ENCODE assay signal across 8 cellular contexts in the genomic region with DNA sequence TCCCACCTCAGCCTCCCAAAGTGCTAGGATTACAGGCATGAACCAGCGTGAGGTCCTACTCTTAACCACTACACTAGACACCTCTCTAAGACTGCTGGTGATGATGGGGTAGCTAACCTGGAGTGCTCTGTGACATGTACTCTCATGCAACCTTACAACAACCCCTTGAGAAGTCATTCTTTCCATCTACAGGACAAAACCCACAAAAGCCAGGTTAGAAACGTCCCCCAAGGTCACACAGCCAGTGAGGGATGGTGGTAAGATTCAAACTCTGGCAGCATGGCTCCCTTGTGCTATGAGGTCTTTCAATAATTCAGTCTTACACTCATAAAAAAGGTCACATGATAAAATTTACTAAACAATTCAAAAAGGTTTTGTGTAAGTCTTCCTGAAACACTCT.
DNase-seq lines count a peak whose midpoint lies in the region; ATAC-seq and TF ChIP-seq lines count a peak whose summit lies in the region.

No MANE protein-coding gene starts in this region.

- H3K4me3 ChIP-seq in ACC112 (ENCODE audit: low read depth, low read length), result peak overlapping the region; percentile 80
- H3K4me3 ChIP-seq in mammary epithelial cell (replicated peaks in 1 of 3; ENCODE audit: insufficient read depth in 1 of 3, low read depth in 2 of 3, low read length in 3 of 3), result peak overlapping the region; percentile 30 to 86 (median 77)

- peaks cover 6% of the 10 kb centered on the region for H3K27me3 Mint-ChIP-seq in nephron progenitor cell (ENCODE audit: low read depth, poor library complexity)

- no peak overlapping the region for H3K9ac ChIP-seq in mammary epithelial cell (ENCODE audit: insufficient read depth, low read length)

- 79% methylated on average over 2 of the region's 2 CpGs for WGBS in mammary epithelial cell (ENCODE audit: low coverage, missing lambda C conversion rate)

- H3K79me2 ChIP-seq in ACC112 (ENCODE audit: control insufficient read depth, insufficient read depth, low read length, unreplicated experiment) (peaks cover 38% of the 10 kb centered on the region), mammary epithelial cell (ENCODE audit: insufficient read depth, low read length) (peaks cover 13% of the 10 kb centered on the region)

- peak overlapping the region; percentile 89 for H3K4me2 ChIP-seq in mammary epithelial cell (ENCODE audit: insufficient read depth, low read depth, low read length)

- CTCF ChIA-PET in mammary epithelial cell (lab: Charles Lee; ENCODE audit: low non-redundant PET), result no interaction called here

- H2AFZ ChIP-seq in ACC112 (ENCODE audit: low read length, unreplicated experiment) (peak overlapping the region; percentile 72), mammary epithelial cell (ENCODE audit: low read depth, low read length) (peak overlapping the region; percentile 57)

- dilution Hi-C loops in mammary epithelial cell (cut with HindIII; ENCODE audit: low sequenced_read_pairs), result no loop called here

- ATAC-seq in GM19035 (IDR thresholded peaks at IDR 0.05; ENCODE audit: unreplicated experiment), result no peak

- no peaks in the 10 kb centered on the region for H3K9me3 ChIP-seq in mammary epithelial cell (replicated peaks; ENCODE audit: insufficient read depth, low read length)

- H3K27me3 ChIP-seq in ACC112 (ENCODE audit: insufficient read depth, low read length) (no peaks in the 10 kb centered on the region), mammary epithelial cell (ENCODE audit: insufficient read depth, low read length) (no peaks in the 10 kb centered on the region)

- H3K27ac ChIP-seq in ACC112 (ENCODE audit: low read depth, low read length) (peak overlapping the region; percentile 86), mammary epithelial cell (ENCODE audit: insufficient read depth, low read depth, low read length) (peak overlapping the region; percentile 79)

- H3K4me1 ChIP-seq in ACC112 (ENCODE audit: control insufficient read depth, insufficient read depth, low read length, unreplicated experiment) (peaks cover 52% of the 10 kb centered on the region), mammary epithelial cell (ENCODE audit: insufficient read depth, low read length) (peaks cover 27% of the 10 kb centered on the region)

- no peaks in the 10 kb centered on the region for H4K20me1 ChIP-seq in mammary epithelial cell (ENCODE audit: insufficient read depth, low read length)

- H3K9me3 Mint-ChIP-seq in nephron progenitor cell, result no peaks in the 10 kb centered on the region

- no TSS peak for BruUV-seq in mammary epithelial cell (replicated peaks; lab: Mats Ljungman, UMichigan)

- peak overlapping the region; percentile 96 for H3K4me3 Mint-ChIP-seq in nephron progenitor cell

- no peaks in the 10 kb centered on the region for H3K36me3 Mint-ChIP-seq in nephron progenitor cell (ENCODE audit: low read depth)

- TF ChIP-seq CTCF in mammary epithelial cell (conservative IDR thresholded peaks at IDR 0.05 in 1 of 2, IDR thresholded peaks at IDR 0.05 in 1 of 2; ENCODE audit: extremely low read depth in 1 of 2, insufficient read depth in 1 of 2, low read depth in 1 of 2, low read length in 2 of 2) (no peak), nephron progenitor cell (IDR thresholded peaks at IDR 0.05) (no peak)

- in situ Hi-C loops in KBM-7 (cut with MboI; ENCODE audit: low pct_unique_long_range_greater_than_20kb, low sequenced_read_pairs), result no loop called here
- in situ Hi-C loops in mammary epithelial cell (cut with MboI; ENCODE audit: low sequenced_read_pairs in 2 of 2), result no loop called here

- H3K27ac Mint-ChIP-seq in nephron progenitor cell, result no peak overlapping the region

- H3K4me1 Mint-ChIP-seq in nephron progenitor cell, result peaks cover 40% of the 10 kb centered on the region

- H3K36me3 ChIP-seq in ACC112 (ENCODE audit: insufficient read depth, low read length) (no peaks in the 10 kb centered on the region), mammary epithelial cell (ENCODE audit: insufficient read depth, low read length) (no peaks in the 10 kb centered on the region)

- intact Hi-C loops in mammary epithelial cell (cut with micrococcal nuclease), result no loop called here

- DNase-seq in KBM-7 (peak; percentile 27), mammary epithelial cell (no peak), nephron progenitor cell (no peak), cerebellar nuclear complex (lab: John Stamatoyannopoulos, UW) (no peak), AG08395 (ENCODE audit: low spot score) (no peak)
- DNase-seq in activated effector memory CD4-positive, alpha-beta T cell treated with anti-CD3 and anti-CD28 coated beads, Interleukin-2, amount 50 U/mL, for 16 hours, result no peak
